29 cellular contexts compared by ENCODE assay signal in the genomic region with DNA sequence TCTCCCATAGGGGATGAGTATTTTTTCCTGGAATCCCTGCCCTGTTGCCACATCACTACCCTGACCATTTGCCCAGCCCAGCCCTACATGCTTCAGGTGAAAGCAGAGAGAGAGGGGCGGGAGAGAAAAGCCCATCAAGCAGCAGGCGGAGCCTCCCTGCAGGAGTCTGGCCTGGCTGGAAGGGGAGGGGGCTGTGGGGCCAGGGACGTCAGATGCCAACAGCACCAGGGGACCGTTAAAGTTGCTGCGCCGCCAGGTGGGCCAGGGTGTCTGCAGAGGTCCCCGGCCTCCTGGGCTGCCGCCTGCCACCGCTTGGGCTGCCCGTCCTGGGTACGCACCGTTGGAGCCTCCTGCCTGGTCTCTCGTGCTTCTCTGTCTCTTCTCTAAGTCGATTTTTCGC. TPM values are rescaled to one million over a fixed set of nuclear protein-coding genes. Genes with fewer than 3 reads are reported as not detected.
DNase-seq lines count a peak whose midpoint lies in the region; ATAC-seq and TF ChIP-seq lines count a peak whose summit lies in the region.
"Had no signal": no experiment of that assay in that cellular context is flagged by ENCODE, and none has a peak within 500 bp of the region (broad histone marks: within the 10 kb centered on the region; RNA-seq: fewer than 3 reads in every experiment).

No MANE protein-coding gene starts in this region.

- H3K27ac Mint-ChIP-seq in nephron progenitor cell, result no peak overlapping the region
- H3K27ac Mint-ChIP-seq: activated CD8-positive, alpha-beta memory T cell treated with anti-CD3 and anti-CD28 coated beads, Interleukin-2, amount 10 ng/mL, durations not matched to agents 7 days and 5 days; activated T-cell treated with anti-CD3 and anti-CD28 coated beads, Interleukin-2, amount 50 U/mL, for 72 hours; brain; memory B cell; stimulated activated naive B cell treated with anti-CD40 and anti-IgM and Interleukin-4, amounts not matched to agents 10 μg/mL and 1 μg/mL and 100 μg/mL, for 72 hours had no signal

- no peak overlapping the region for H3K4me3 ChIP-seq in H7 (ENCODE audit: insufficient read depth, low read depth, low read length)
- H3K4me3 ChIP-seq: adrenal gland, heart left ventricle, uterus had no signal

- H3K27me3 Mint-ChIP-seq in nephron progenitor cell (ENCODE audit: low read depth, poor library complexity), result peaks cover 9% of the 10 kb centered on the region

- no peaks in the 10 kb centered on the region for H3K36me3 Mint-ChIP-seq in nephron progenitor cell (ENCODE audit: low read depth)
- H3K36me3 Mint-ChIP-seq: activated CD8-positive, alpha-beta memory T cell treated with anti-CD3 and anti-CD28 coated beads, Interleukin-2, amount 10 ng/mL, durations not matched to agents 7 days and 5 days; brain; memory B cell; stimulated activated naive B cell treated with anti-CD40 and anti-IgM and Interleukin-4, amounts not matched to agents 10 μg/mL and 1 μg/mL and 100 μg/mL, for 72 hours had no signal

- no peaks in the 10 kb centered on the region for H3K27me3 ChIP-seq in H7 (ENCODE audit: control insufficient read depth, insufficient read depth, low read length)
- H3K27me3 ChIP-seq: adrenal gland, uterus had no signal

- peaks cover 19% of the 10 kb centered on the region for H3K4me1 Mint-ChIP-seq in nephron progenitor cell
- H3K4me1 Mint-ChIP-seq: activated CD8-positive, alpha-beta memory T cell treated with anti-CD3 and anti-CD28 coated beads, Interleukin-2, amount 10 ng/mL, durations not matched to agents 7 days and 5 days; brain; memory B cell; stimulated activated naive B cell treated with anti-CD40 and anti-IgM and Interleukin-4, amounts not matched to agents 10 μg/mL and 1 μg/mL and 100 μg/mL, for 72 hours had no signal

- TF ChIP-seq CTCF in nephron progenitor cell (IDR thresholded peaks at IDR 0.05), result no peak

- H3K9me3 Mint-ChIP-seq in nephron progenitor cell, result no peaks in the 10 kb centered on the region
- H3K9me3 Mint-ChIP-seq: activated T-cell treated with anti-CD3 and anti-CD28 coated beads, Interleukin-2, amount 50 U/mL, for 72 hours; brain; memory B cell; stimulated activated naive B cell treated with anti-CD40 and anti-IgM and Interleukin-4, amounts not matched to agents 10 μg/mL and 1 μg/mL and 100 μg/mL, for 72 hours had no signal

- no peaks in the 10 kb centered on the region for H3K36me3 ChIP-seq in H7 (replicated peaks; ENCODE audit: control insufficient read depth, insufficient read depth, low read length)
- H3K36me3 ChIP-seq: adrenal gland, heart left ventricle, neutrophil, uterus had no signal

- ATAC-seq in GM19395 (IDR thresholded peaks at IDR 0.05; ENCODE audit: unreplicated experiment), result no peak
- no peak for ATAC-seq in HG03520 (IDR thresholded peaks at IDR 0.05; ENCODE audit: unreplicated experiment)
- no peak for ATAC-seq in GM21737 (IDR thresholded peaks at IDR 0.05; ENCODE audit: unreplicated experiment)
- ATAC-seq: activated CD8-positive, alpha-beta memory T cell treated with anti-CD3 and anti-CD28 coated beads, Interleukin-2, amount 10 ng/mL, durations not matched to agents 7 days and 5 days; activated T-cell treated with anti-CD3 and anti-CD28 coated beads, Interleukin-2, amount 50 U/mL, for 72 hours; heart left ventricle; left colon; PC-3; Right ventricle myocardium inferior; stimulated activated naive B cell treated with anti-CD40 and anti-IgM and Interleukin-4, amounts not matched to agents 10 μg/mL and 1 μg/mL and 100 μg/mL, for 72 hours had no signal

- DNase-seq in H7 (peak; percentile 88), NCI-H146 treated with DMSO at 0.1 percent for 48 hours (lab: John Stamatoyannopoulos, UW; ENCODE audit: unreplicated experiment) (peak; percentile 70), ecto neural progenitor cell (ENCODE audit: low spot score) (peak; percentile 65), nephron progenitor cell (peak; percentile 44)
- DNase-seq: activated CD4-positive, alpha-beta T cell treated with anti-CD3 and anti-CD28 coated beads, Interleukin-2, amount 50 U/mL, for 1 hour; activated CD8-positive, alpha-beta memory T cell treated with anti-CD3 and anti-CD28 coated beads, Interleukin-2, amount 10 ng/mL, durations not matched to agents 7 days and 5 days; activated naive CD4-positive, alpha-beta T cell treated with Interleukin-2 at 50 U/mL for 16 hours; activated T-cell treated with anti-CD3 and anti-CD28 coated beads, Interleukin-2, amount 50 U/mL, for 72 hours; adrenal gland; DMS79; heart left ventricle; IMR-90; left colon; NCI-H187; NCI-H345; PC-3; stimulated activated CD4-positive, alpha-beta T cell treated with anti-CD3 and anti-CD28 coated beads, Interleukin-15, amount 100 ng/mL, for 24 hours; stimulated activated naive B cell treated with anti-CD40 and anti-IgM and Interleukin-4, amounts not matched to agents 10 μg/mL and 1 μg/mL and 100 μg/mL, for 72 hours; uterus had no signal

- H3K4me3 Mint-ChIP-seq in nephron progenitor cell, result peak overlapping the region; percentile 5
- H3K4me3 Mint-ChIP-seq: activated CD8-positive, alpha-beta memory T cell treated with anti-CD3 and anti-CD28 coated beads, Interleukin-2, amount 10 ng/mL, durations not matched to agents 7 days and 5 days; activated T-cell treated with anti-CD3 and anti-CD28 coated beads, Interleukin-2, amount 50 U/mL, for 72 hours; memory B cell; stimulated activated naive B cell treated with anti-CD40 and anti-IgM and Interleukin-4, amounts not matched to agents 10 μg/mL and 1 μg/mL and 100 μg/mL, for 72 hours had no signal

RNA-seq across cellular contexts. Expression of a gene that starts 0.8 kb away (rescaled TPM):
- 0.07 TPM in 1 of 2 replicates, not detected in the other for total RNA-seq in H7 (2014; rRNA removed; shearing (Covaris generic))
- total RNA-seq: activated CD8-positive, alpha-beta memory T cell treated with anti-CD3 and anti-CD28 coated beads, Interleukin-2, amount 10 ng/mL, durations not matched to agents 7 days and 5 days; activated T-cell treated with anti-CD3 and anti-CD28 coated beads, Interleukin-2, amount 50 U/mL, for 72 hours; adrenal gland; heart left ventricle; IMR-90; left colon; PC-3; posterior vena cava; Right ventricle myocardium inferior; temporal lobe; uterus had no signal

RNA-seq across cellular contexts. Expression of a gene that starts 19.4 kb away (rescaled TPM):
- 3.7 and 11.4 TPM in 2 replicates for total RNA-seq in H7 (2014; rRNA removed; shearing (Covaris generic))
- total RNA-seq: activated CD8-positive, alpha-beta memory T cell treated with anti-CD3 and anti-CD28 coated beads, Interleukin-2, amount 10 ng/mL, durations not matched to agents 7 days and 5 days; activated T-cell treated with anti-CD3 and anti-CD28 coated beads, Interleukin-2, amount 50 U/mL, for 72 hours; chondrocyte; heart left ventricle; IMR-90; PC-3; posterior vena cava; Right ventricle myocardium inferior; temporal lobe had no signal

RNA-seq across cellular contexts. Expression of a gene that starts 25.1 kb away (rescaled TPM):
- 1.2 and 1.6 TPM in 2 replicates for total RNA-seq in H7 (2014; rRNA removed; shearing (Covaris generic))
